ENCODE assay signal across 8 cellular contexts in genomic region chr4:104494822-104495559, GRCh38. TPM values are rescaled to one million over a fixed set of nuclear protein-coding genes. Genes with fewer than 3 reads are reported as not detected.
DNase-seq lines count a peak whose midpoint lies in the region; ATAC-seq and TF ChIP-seq lines count a peak whose summit lies in the region.

Gene CXXC4 (minus strand): TSS chr4:104494894. CDS start chr4:104491802, 3,092 bp downstream.

- TF ChIP-seq RAD21 in neural cell (conservative IDR thresholded peaks at IDR 0.05), result peak; percentile 64

- ATAC-seq in HG02759 (IDR thresholded peaks at IDR 0.05; ENCODE audit: unreplicated experiment) (peak; percentile 25), gastroesophageal sphincter (peak; percentile 80), HG02571 (IDR thresholded peaks at IDR 0.05; ENCODE audit: unreplicated experiment) (no peak)

- peak within 1 kb of the TSS; percentile 63 to 87 for H3K4me3 ChIP-seq in gastroesophageal sphincter
- H3K4me3 ChIP-seq in neural cell (ENCODE audit: low read length), result peak within 1 kb of the TSS; percentile 79

- peaks cover 55% of the 10 kb centered on the region for H3K79me2 ChIP-seq in neural cell (replicated peaks; ENCODE audit: insufficient read depth, low read length)

- peak within 1 kb of the TSS; percentile 93 for H3K9ac ChIP-seq in neural cell (ENCODE audit: low read length)

- H3K4me2 ChIP-seq in neural cell (ENCODE audit: low read length), result peak within 1 kb of the TSS; percentile 89

- no peak for TF ChIP-seq EP300 in gastroesophageal sphincter (IDR thresholded peaks at IDR 0.05)
- TF ChIP-seq EP300 in neural cell (conservative IDR thresholded peaks at IDR 0.05; ENCODE audit: poor library complexity, severe bottlenecking), result peak; percentile 71

- peaks cover 0 to 60% (median 0%) of the 10 kb centered on the region in 3 donors for H3K4me1 ChIP-seq in gastroesophageal sphincter

- H3K27me3 ChIP-seq in gastroesophageal sphincter (no peaks in the 10 kb centered on the region), neural cell (ENCODE audit: insufficient read depth, low read depth, low read length) (no peaks in the 10 kb centered on the region)

- peak within 1 kb of the TSS; percentile 67 for H2AFZ ChIP-seq in neural cell (ENCODE audit: low read depth, low read length)

- no peaks in the 10 kb centered on the region for H3K9me3 ChIP-seq in gastroesophageal sphincter
- H3K9me3 ChIP-seq in neural cell (ENCODE audit: low read length), result no peaks in the 10 kb centered on the region

- H3K36me3 ChIP-seq in gastroesophageal sphincter (no peaks in the 10 kb centered on the region), neural cell (ENCODE audit: insufficient read depth, low read length) (no peaks in the 10 kb centered on the region)

- no peaks in the 10 kb centered on the region for H3K9me2 ChIP-seq in neural cell (ENCODE audit: insufficient read depth, low read length)

- 0% methylated on average over 18 to 20 of the region's 42 CpGs for WGBS in gastroesophageal sphincter (ENCODE audit: low coverage in 1 of 2), 2 donors

- H3K27ac ChIP-seq in gastroesophageal sphincter, result peak within 1 kb of the TSS; percentile 75 to 93 (median 90)
- peak within 1 kb of the TSS; percentile 98 for H3K27ac ChIP-seq in neural cell (ENCODE audit: low read length)

- TF ChIP-seq CTCF in gastroesophageal sphincter (IDR thresholded peaks at IDR 0.05) (no peak), neural cell (IDR thresholded peaks at IDR 0.05; ENCODE audit: poor library complexity, severe bottlenecking) (no peak)

- H4K20me1 ChIP-seq in neural cell (ENCODE audit: insufficient read depth), result no peaks in the 10 kb centered on the region

- peaks cover 18% of the 10 kb centered on the region for H3F3A ChIP-seq in neural cell (ENCODE audit: insufficient read depth, low read length, poor library complexity, severe bottlenecking)

- DNase-seq in NCI-H345 (lab: John Stamatoyannopoulos, UW) (peak; percentile 88), activated T-helper 1 cell treated with Interleukin-2 at 50 U/mL for 16 hours (ENCODE audit: low read depth) (peak; percentile 1), NOMO-1 treated with dmso at 0.1 percent for 144 hours (lab: John Stamatoyannopoulos, UW; ENCODE audit: unreplicated experiment) (no peak)

- peak; percentile 56 for TF ChIP-seq POLR2A in GM15510 (IDR thresholded peaks at IDR 0.05; ENCODE audit: borderline replicate concordance, extremely low read depth, insufficient read length)
- peak; percentile 14 to 44 for TF ChIP-seq POLR2A in gastroesophageal sphincter (IDR thresholded peaks at IDR 0.05)

TF ChIP-seq in neural cell, 6 proteins besides CTCF, POLR2A, EP300 and RAD21:
- TF ChIP-seq REST (IDR thresholded peaks at IDR 0.05; ENCODE audit: borderline replicate concordance), result peak; percentile 92
- peak; percentile 49 for TF ChIP-seq SMC3 (conservative IDR thresholded peaks at IDR 0.05; ENCODE audit: poor library complexity)
- TF ChIP-seq MXI1 (conservative IDR thresholded peaks at IDR 0.05; ENCODE audit: poor library complexity, severe bottlenecking), result peak; percentile 91
- TF ChIP-seq TAF1 (IDR thresholded peaks at IDR 0.05; ENCODE audit: low read depth), result peak; percentile 86
- TF ChIP-seq EZH2 (IDR thresholded peaks at IDR 0.05; ENCODE audit: borderline replicate concordance, insufficient read depth, low read length, poor library complexity, severe bottlenecking), result no peak
- TF ChIP-seq POLR2AphosphoS5 (IDR thresholded peaks at IDR 0.05), result peak; percentile 95

RNA-seq across cellular contexts. Expression of gene CXXC4, which starts in this region (rescaled TPM):
- total RNA-seq in gastroesophageal sphincter, result 1 to 10 TPM in 3 of 4 donors, under 1 TPM in 1; 0.40 to 4.8 (median 3.0) TPM
- polyA plus RNA-seq in neural cell, result 108 and 127 TPM in 2 replicates
- polyA minus RNA-seq in neural cell, result 158 and 221 TPM in 2 replicates
